ENCODE assay signal across 8 cellular contexts in the genomic region with DNA sequence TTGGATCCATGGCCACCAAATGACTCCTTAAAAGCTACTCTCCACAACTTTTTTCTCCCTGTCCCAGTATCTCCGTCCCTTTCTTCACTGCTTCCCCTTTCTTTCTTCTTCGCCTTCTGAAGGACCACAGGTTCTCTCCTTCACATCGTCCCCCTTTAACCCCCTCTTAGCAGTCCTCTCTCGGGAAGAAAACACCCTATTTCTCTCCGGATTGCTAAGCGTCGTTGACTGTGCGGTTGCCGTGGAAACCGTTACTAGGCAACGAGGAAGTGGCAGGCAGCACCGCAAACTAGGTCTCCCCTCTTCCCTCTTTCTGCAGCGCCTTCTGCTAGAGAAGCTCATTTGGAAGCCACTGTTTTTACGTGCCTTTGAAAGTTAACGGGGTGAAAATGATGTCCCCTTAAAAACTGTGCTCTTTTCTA. TPM values are rescaled to one million over a fixed set of nuclear protein-coding genes. Genes with fewer than 3 reads are reported as not detected.
DNase-seq lines count a peak whose midpoint lies in the region; ATAC-seq and TF ChIP-seq lines count a peak whose summit lies in the region.

A gene with protein sequence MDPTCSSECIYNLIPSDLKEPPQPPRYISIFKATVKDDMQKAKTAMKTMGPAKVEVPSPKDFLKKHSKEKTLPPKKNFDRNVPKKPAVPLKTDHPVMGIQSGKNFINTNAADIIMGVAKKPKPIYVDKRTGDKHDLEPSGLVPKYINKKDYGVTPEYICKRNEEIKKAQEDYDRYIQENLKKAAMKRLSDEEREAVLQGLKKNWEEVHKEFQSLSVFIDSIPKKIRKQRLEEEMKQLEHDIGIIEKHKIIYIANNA (minus strand): TSS at position 232 of the 422 bp plus-strand sequence. CDS start 222 bp downstream, at position 10.

- peaks cover 14% of the 10 kb centered on the region for H3K4me1 Mint-ChIP-seq in activated T-cell treated with anti-CD3 and anti-CD28 coated beads, Interleukin-2, amount 50 U/mL, for 4 hours (ENCODE audit: low read depth)

- peaks cover 19% of the 10 kb centered on the region for H3K4me1 ChIP-seq in PC-3 (ENCODE audit: insufficient read depth, low read length)
- peaks cover 4 to 22% (median 14%) of the 10 kb centered on the region in 4 donors for H3K4me1 ChIP-seq in esophagus muscularis mucosa
- no peaks in the 10 kb centered on the region for H3K4me1 ChIP-seq in mucosa of stomach (ENCODE audit: control insufficient read depth, insufficient read depth, low read length)

- H3K9me2 ChIP-seq in PC-3 (replicated peaks; ENCODE audit: low read length), result no peaks in the 10 kb centered on the region

- POLR2A ChIA-PET in PC-3 (lab: Charles Lee; ENCODE audit: unreplicated experiment), result interaction anchor here (0.5 to 0.7 kb wide), 2 partner anchors 9 to 1991 kb away, joined by 4 read pairs; no protein-coding TSS in a partner anchor

- no peaks in the 10 kb centered on the region for H3F3A ChIP-seq in PC-3 (ENCODE audit: low read length, unreplicated experiment)

- no peaks in the 10 kb centered on the region for H3K9me3 Mint-ChIP-seq in activated T-cell treated with anti-CD3 and anti-CD28 coated beads, Interleukin-2, amount 50 U/mL, for 4 hours

- peak; percentile 59 for ATAC-seq in GM21786 (IDR thresholded peaks at IDR 0.05; ENCODE audit: unreplicated experiment)
- peak; percentile 45 for ATAC-seq in PC-3
- peak; percentile 45 to 51 for ATAC-seq in activated T-cell treated with anti-CD3 and anti-CD28 coated beads, Interleukin-2, amount 50 U/mL, for 4 hours

- H3K27ac ChIP-seq in PC-3 (ENCODE audit: low read length) (peak within 1 kb of the TSS; percentile 89), esophagus muscularis mucosa (replicated peaks in 1 of 4) (peak within 1 kb of the TSS; percentile 74 to 95 (median 91))

- intact Hi-C loops in PC-3 (cut with micrococcal nuclease) (loop anchor here (1.0 kb wide), 1 partner anchor 46 kb away; no protein-coding TSS in a partner anchor), esophagus muscularis mucosa (cut with DNase I) (loop anchor here (5.0 kb wide), 1 partner anchor 294 kb away; a partner anchor contains a TSS)

- CTCF ChIA-PET in PC-3 (lab: Charles Lee), result interaction anchor here (0.6 kb wide), 1 partner anchor 231 kb away, joined by 4 read pairs; no protein-coding TSS in a partner anchor

- H2AFZ ChIP-seq in PC-3 (ENCODE audit: low read length), result peak within 1 kb of the TSS; percentile 90

- peaks cover 9% of the 10 kb centered on the region for H3K79me2 ChIP-seq in PC-3 (ENCODE audit: low read length)

- peak within 1 kb of the TSS; percentile 95 for H3K4me3 Mint-ChIP-seq in activated T-cell treated with anti-CD3 and anti-CD28 coated beads, Interleukin-2, amount 50 U/mL, for 4 hours

- TF ChIP-seq EP300 in esophagus muscularis mucosa (IDR thresholded peaks at IDR 0.05), result no peak

- BruUV-seq in PC-3 (replicated peaks; lab: Mats Ljungman, UMichigan), result no TSS peak

- H3K9ac ChIP-seq in PC-3 (ENCODE audit: low read length) (peak within 1 kb of the TSS; percentile 87), mucosa of stomach (ENCODE audit: low read length) (peak within 1 kb of the TSS; percentile 77)

- H3K27me3 ChIP-seq in PC-3 (ENCODE audit: low read length) (no peaks in the 10 kb centered on the region), esophagus muscularis mucosa (no peaks in the 10 kb centered on the region), mucosa of stomach (ENCODE audit: control insufficient read depth, insufficient read depth, low read length) (no peaks in the 10 kb centered on the region)

- H3K27me3 Mint-ChIP-seq in activated T-cell treated with anti-CD3 and anti-CD28 coated beads, Interleukin-2, amount 50 U/mL, for 4 hours (ENCODE audit: low read depth), result no peaks in the 10 kb centered on the region

- H3K9me3 ChIP-seq in PC-3 (ENCODE audit: low read length), result no peaks in the 10 kb centered on the region
- H3K9me3 ChIP-seq in esophagus muscularis mucosa, result no peaks in the 10 kb centered on the region
- no peaks in the 10 kb centered on the region for H3K9me3 ChIP-seq in mucosa of stomach (ENCODE audit: control insufficient read depth, low read length)

- H3K4me3 ChIP-seq in PC-3 (ENCODE audit: low read length), result peak within 1 kb of the TSS; percentile 70
- H3K4me3 ChIP-seq in esophagus muscularis mucosa, result peak within 1 kb of the TSS; percentile 62 to 79 (median 72)
- H3K4me3 ChIP-seq in mucosa of stomach (ENCODE audit: low read length), result peak within 1 kb of the TSS; percentile 23

- DNase-seq in DMS114 treated with DMSO at 0.1 percent for 48 hours (lab: John Stamatoyannopoulos, UW; ENCODE audit: unreplicated experiment) (peak; percentile 96), KG1 (lab: John Stamatoyannopoulos, UW) (peak; percentile 97), PC-3 (peak; percentile 86), esophagus muscularis mucosa (ENCODE audit: extremely low spot score) (peak; percentile 97)
- DNase-seq in activated T-cell treated with anti-CD3 and anti-CD28 coated beads, Interleukin-2, amount 50 U/mL, for 4 hours, result peak; percentile 93
- peak; percentile 82 to 93 for DNase-seq in stimulated activated CD8-positive, alpha-beta memory T cell treated with anti-CD3 and anti-CD28 coated beads, Interleukin-4, amount 100 ng/mL, for 4 hours (ENCODE audit: low read depth in 2 of 2, low spot score in 1 of 2)

- under 1% methylated on average over 15 of the region's 15 CpGs for WGBS in esophagus muscularis mucosa

- H3K36me3 ChIP-seq in PC-3 (ENCODE audit: low read depth, low read length) (no peaks in the 10 kb centered on the region), esophagus muscularis mucosa (no peaks in the 10 kb centered on the region), mucosa of stomach (ENCODE audit: control insufficient read depth, insufficient read depth, low read length) (no peaks in the 10 kb centered on the region)

- peak within 1 kb of the TSS; percentile 93 for H3K4me2 ChIP-seq in PC-3 (ENCODE audit: low read length)

- no peak for TF ChIP-seq POLR2A in esophagus muscularis mucosa (IDR thresholded peaks at IDR 0.05; ENCODE audit: low read depth)

- no peaks in the 10 kb centered on the region for H4K20me1 ChIP-seq in PC-3 (ENCODE audit: low read length)

- no peak for TF ChIP-seq CTCF in PC-3 (conservative IDR thresholded peaks at IDR 0.05; ENCODE audit: low read depth, low read length)
- TF ChIP-seq CTCF in esophagus muscularis mucosa (IDR thresholded peaks at IDR 0.05), result no peak

- no peaks in the 10 kb centered on the region for H3K36me3 Mint-ChIP-seq in activated T-cell treated with anti-CD3 and anti-CD28 coated beads, Interleukin-2, amount 50 U/mL, for 4 hours (ENCODE audit: insufficient read depth)

RNA-seq across cellular contexts. Expression of the gene that starts here (rescaled TPM):
- not detected in 2 replicates for total RNA-seq in PC-3 (2014; rRNA removed)
- not detected for total RNA-seq in activated T-cell treated with anti-CD3 and anti-CD28 coated beads, Interleukin-2, amount 50 U/mL, for 4 hours
- total RNA-seq in esophagus muscularis mucosa, result under 1 TPM in 1 of 4 donors, not detected in 3; 0.17 TPM

Comparison
In these comparisons a context has a peak if more than half of its experiments do, and no peak if none do; other contexts are left out.
1. Peak in every context shown above with its lines: DNase-seq, ATAC-seq, H3K4me3 ChIP-seq and H3K27ac ChIP-seq.
2. Peak in DNase-seq, ATAC-seq, H3K4me3 ChIP-seq, H3K27ac ChIP-seq, H3K9ac ChIP-seq and H3K4me2 ChIP-seq in PC-3; RNA of the gene not detected or under 1 TPM.
3. Peak in DNase-seq and ATAC-seq in activated T-cell treated with anti-CD3 and anti-CD28 coated beads, Interleukin-2, amount 50 U/mL, for 4 hours; RNA of the gene not detected or under 1 TPM.
4. Peak in DNase-seq, H3K4me3 ChIP-seq and H3K27ac ChIP-seq in esophagus muscularis mucosa; RNA of the gene not detected or under 1 TPM.